15 cellular contexts compared by ENCODE assay signal in the genomic region with DNA sequence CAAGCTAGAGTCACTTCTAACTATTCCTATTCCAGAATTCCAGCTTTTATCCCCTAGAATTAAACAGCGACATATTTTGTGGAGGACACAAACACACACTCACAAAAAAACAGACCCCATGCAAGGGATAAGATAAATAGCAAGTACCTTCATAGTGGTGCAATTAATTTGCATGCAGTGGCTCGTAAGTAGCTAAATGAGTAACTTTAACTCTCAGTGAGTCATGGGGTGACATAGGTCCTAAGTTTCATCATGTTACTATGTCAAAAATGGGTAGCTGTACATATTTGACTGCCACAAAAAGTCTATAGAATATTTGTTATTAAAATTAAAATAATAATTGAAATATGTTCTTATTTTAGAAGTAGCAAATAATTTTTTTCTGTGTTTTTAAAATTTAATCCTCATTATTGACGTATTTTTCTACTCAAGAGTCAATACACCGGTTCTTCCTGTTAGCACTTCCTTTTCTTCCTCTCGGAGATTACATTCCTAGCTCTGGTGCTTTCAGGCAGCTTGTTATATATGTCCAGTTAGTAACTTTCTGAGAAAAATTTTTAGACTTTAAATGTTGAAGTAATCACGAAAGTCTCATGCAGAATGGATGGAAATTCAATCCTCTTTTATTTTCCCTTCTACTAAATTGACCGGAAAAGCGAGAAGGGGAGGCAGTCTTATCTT.
DNase-seq lines count a peak whose midpoint lies in the region; ATAC-seq and TF ChIP-seq lines count a peak whose summit lies in the region.
"Had no signal": no experiment of that assay in that cellular context is flagged by ENCODE, and none has a peak within 500 bp of the region (broad histone marks: within the 10 kb centered on the region; RNA-seq: fewer than 3 reads in every experiment).

No MANE protein-coding gene starts in this region.

- POLR2A ChIA-PET in HEK293T (lab: Yijun Ruan, JAX), result no interaction called here

- TF ChIP-seq CTCF in epithelial cell of esophagus (IDR thresholded peaks at IDR 0.05; ENCODE audit: insufficient read depth, low read depth, low read length, missing control alignments), result no peak

- H3K36me3 ChIP-seq in H7 (replicated peaks; ENCODE audit: control insufficient read depth, insufficient read depth, low read length), result no peaks in the 10 kb centered on the region
- H3K36me3 ChIP-seq: right lobe of liver had no signal

- H3K27me3 ChIP-seq in H7 (ENCODE audit: control insufficient read depth, insufficient read depth, low read length), result no peaks in the 10 kb centered on the region
- H3K27me3 ChIP-seq: right lobe of liver had no signal

- DNase-seq in epithelial cell of esophagus (ENCODE audit: low read depth) (peak; percentile 55), H7 (no peak), SK-N-DZ (ENCODE audit: low spot score) (no peak), HEK293T (ENCODE audit: extremely low spot score) (no peak)
- DNase-seq: activated CD4-positive, CD25-positive, alpha-beta regulatory T cell; activated T-cell treated with anti-CD3 and anti-CD28 coated beads, Interleukin-2, amount 50 U/mL, for 1 hour; C1 segment of cervical spinal cord; effector memory CD4-positive, alpha-beta T cell; GF-D8; NCI-H2107; right lobe of liver had no signal

- CTCF ChIA-PET in HEK293T (lab: Yijun Ruan, JAX), result interaction anchor here (0.7 kb wide), 1 partner anchor 33 kb away, joined by 3 read pairs; no protein-coding TSS in a partner anchor

- ATAC-seq in GM18909 (IDR thresholded peaks at IDR 0.05; ENCODE audit: poor library complexity, unreplicated experiment), result peak; percentile 92
- peak; percentile 98 for ATAC-seq in GM21786 (IDR thresholded peaks at IDR 0.05; ENCODE audit: unreplicated experiment)
- peak; percentile 98 for ATAC-seq in HG03432 (IDR thresholded peaks at IDR 0.05; ENCODE audit: unreplicated experiment)
- ATAC-seq in HG03342 (IDR thresholded peaks at IDR 0.05; ENCODE audit: unreplicated experiment), result no peak
- ATAC-seq: right lobe of liver had no signal

- H3K4me3 ChIP-seq in epithelial cell of esophagus (ENCODE audit: low read length), result no peak overlapping the region
- H3K4me3 ChIP-seq in H7 (ENCODE audit: insufficient read depth, low read depth, low read length), result no peak overlapping the region
- H3K4me3 ChIP-seq: right lobe of liver had no signal

TF ChIP-seq in HEK293T, 16 proteins besides CTCF, POLR2A, EP300 and RAD21:
- TF ChIP-seq LEF1 (IDR thresholded peaks at IDR 0.05; ENCODE audit: borderline replicate concordance) (no peak), L3MBTL2 (conservative IDR thresholded peaks at IDR 0.05) (no peak), ELF4 (IDR thresholded peaks at IDR 0.05) (no peak), FOXM1 (IDR thresholded peaks at IDR 0.05; ENCODE audit: borderline replicate concordance) (no peak), ARNT (IDR thresholded peaks at IDR 0.05) (no peak), SUZ12 (IDR thresholded peaks at IDR 0.05) (no peak), SP1 (IDR thresholded peaks at IDR 0.05) (no peak), NFRKB (IDR thresholded peaks at IDR 0.05) (no peak), FOXA1 (IDR thresholded peaks at IDR 0.05) (no peak), ZNF384 (IDR thresholded peaks at IDR 0.05) (no peak), CTBP1 (IDR thresholded peaks at IDR 0.05; ENCODE audit: borderline replicate concordance) (no peak)
- TF ChIP-seq, protein P1, sequence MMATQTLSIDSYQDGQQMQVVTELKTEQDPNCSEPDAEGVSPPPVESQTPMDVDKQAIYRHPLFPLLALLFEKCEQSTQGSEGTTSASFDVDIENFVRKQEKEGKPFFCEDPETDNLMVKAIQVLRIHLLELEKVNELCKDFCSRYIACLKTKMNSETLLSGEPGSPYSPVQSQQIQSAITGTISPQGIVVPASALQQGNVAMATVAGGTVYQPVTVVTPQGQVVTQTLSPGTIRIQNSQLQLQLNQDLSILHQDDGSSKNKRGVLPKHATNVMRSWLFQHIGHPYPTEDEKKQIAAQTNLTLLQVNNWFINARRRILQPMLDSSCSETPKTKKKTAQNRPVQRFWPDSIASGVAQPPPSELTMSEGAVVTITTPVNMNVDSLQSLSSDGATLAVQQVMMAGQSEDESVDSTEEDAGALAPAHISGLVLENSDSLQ (IDR thresholded peaks at IDR 0.05), result no peak
